Comparison of ENCODE assay signal across 3 cellular contexts in genomic region chr16:74412775-74413390, GRCh38. TPM values are rescaled to one million over a fixed set of nuclear protein-coding genes. Genes with fewer than 3 reads are reported as not detected.
"Had no signal": no experiment of that assay in that cellular context is flagged by ENCODE, and none has a peak within 500 bp of the region (broad histone marks: within the 10 kb centered on the region; RNA-seq: fewer than 3 reads in every experiment).

No MANE protein-coding gene starts in this region.

RNA-seq across cellular contexts. Expression of gene CLEC18B, which starts 8.4 kb away (rescaled TPM):
- total RNA-seq: mononuclear cell had no signal

RNA-seq across cellular contexts. Expression of gene NPIPB15, which starts 36.8 kb away (rescaled TPM):
- total RNA-seq: left ventricle myocardium inferior had no signal
- polyA plus RNA-seq: neural cell had no signal
